ENCODE assay signal across 8 cellular contexts in genomic region chr10:108911814-108912541, GRCh38.
DNase-seq lines count a peak whose midpoint lies in the region; ATAC-seq and TF ChIP-seq lines count a peak whose summit lies in the region.

No MANE protein-coding gene starts in this region.

- no peak overlapping the region for H3K27ac Mint-ChIP-seq in naive thymus-derived CD8-positive, alpha-beta T cell

- H3K9me3 ChIP-seq in RWPE2 (ENCODE audit: severe bottlenecking) (no peaks in the 10 kb centered on the region), gastroesophageal sphincter (no peaks in the 10 kb centered on the region)

- POLR2A ChIA-PET in naive thymus-derived CD8-positive, alpha-beta T cell (lab: Charles Lee): no interaction called here

- H3K4me3 ChIP-seq in HFF-Myc (replicated peaks; ENCODE audit: low read depth, low read length): peak overlapping the region; percentile 45
- peak overlapping the region; percentile 18 for H3K4me3 ChIP-seq in RWPE2 (ENCODE audit: severe bottlenecking)
- H3K4me3 ChIP-seq in gastroesophageal sphincter: peak overlapping the region; percentile 22 to 47

- peaks cover 0 to 6% (median 2%) of the 10 kb centered on the region in 9 donors for H3K9me3 Mint-ChIP-seq in naive thymus-derived CD8-positive, alpha-beta T cell

- peaks cover 6 to 16% (median 8%) of the 10 kb centered on the region in 5 donors for H3K27me3 Mint-ChIP-seq in naive thymus-derived CD8-positive, alpha-beta T cell

- TF ChIP-seq CTCF in HFF-Myc (IDR thresholded peaks at IDR 0.05; ENCODE audit: low read depth, low read length, missing control alignments) (peak; percentile 64), RWPE2 (IDR thresholded peaks at IDR 0.05; ENCODE audit: poor library complexity, severe bottlenecking) (peak; percentile 67), gastroesophageal sphincter (IDR thresholded peaks at IDR 0.05) (peak in 2 of 4 experiments; percentile 29 to 62)

- DNase-seq in GM03348 (ENCODE audit: low spot score): peak; percentile 84
- DNase-seq in HFF-Myc (ENCODE audit: extremely low read depth, low read depth): peak; percentile 15
- peak; percentile 61 for DNase-seq in RWPE2 (ENCODE audit: low spot score)
- DNase-seq in occipital lobe (lab: John Stamatoyannopoulos, UW): peak; percentile 13
- DNase-seq in LoVo (ENCODE audit: low spot score): no peak
- DNase-seq in naive thymus-derived CD8-positive, alpha-beta T cell: no peak
- no peak for DNase-seq in activated T-cell treated with anti-CD3 and anti-CD28 coated beads, Interleukin-2, amount 50 U/mL, for 48 hours

- H3K27ac ChIP-seq in RWPE2 (ENCODE audit: poor library complexity, severe bottlenecking): no peak overlapping the region
- H3K27ac ChIP-seq in gastroesophageal sphincter: no peak overlapping the region

- TF ChIP-seq EP300 in gastroesophageal sphincter (IDR thresholded peaks at IDR 0.05): no peak

- H3K4me1 Mint-ChIP-seq in naive thymus-derived CD8-positive, alpha-beta T cell: no peaks in the 10 kb centered on the region

- ATAC-seq in RWPE2 (ENCODE audit: low read depth) (peak; percentile 93), gastroesophageal sphincter (peak; percentile 78)
- no peak for ATAC-seq in naive thymus-derived CD8-positive, alpha-beta T cell

- H3K4me1 ChIP-seq in RWPE2 (ENCODE audit: insufficient read depth, poor library complexity, severe bottlenecking): no peaks in the 10 kb centered on the region
- H3K4me1 ChIP-seq in gastroesophageal sphincter: peaks cover 0 to 14% (median 0%) of the 10 kb centered on the region in 3 donors

- WGBS in gastroesophageal sphincter (ENCODE audit: low coverage in 1 of 2), 2 donors: no CpG with 5 or more reads among the region's 47 CpGs

- H3K27me3 ChIP-seq in RWPE2 (ENCODE audit: insufficient read depth, poor library complexity, severe bottlenecking) (peaks cover 24% of the 10 kb centered on the region), gastroesophageal sphincter (peaks cover 30% of the 10 kb centered on the region)

- no peak for TF ChIP-seq POLR2A in gastroesophageal sphincter (IDR thresholded peaks at IDR 0.05)

- no peak overlapping the region for H3K4me3 Mint-ChIP-seq in naive thymus-derived CD8-positive, alpha-beta T cell

- H3K36me3 Mint-ChIP-seq in naive thymus-derived CD8-positive, alpha-beta T cell: peaks cover 0 to 4% (median 0%) of the 10 kb centered on the region in 3 donors

- H3K36me3 ChIP-seq in RWPE2 (ENCODE audit: low read depth): no peaks in the 10 kb centered on the region
- no peaks in the 10 kb centered on the region for H3K36me3 ChIP-seq in gastroesophageal sphincter

Comparison
In these comparisons a context has a peak if more than half of its experiments do, and no peak if none do; other contexts are left out.
1. DNase-seq: peak in GM03348 (single experiment), HFF-Myc (single experiment), RWPE2 (single experiment) and occipital lobe (single experiment); none in LoVo (single experiment), naive thymus-derived CD8-positive, alpha-beta T cell (0 of 10) and activated T-cell treated with anti-CD3 and anti-CD28 coated beads, Interleukin-2, amount 50 U/mL, for 48 hours (0 of 2).
2. ATAC-seq: peak in RWPE2 (single experiment) and gastroesophageal sphincter (single experiment); none in naive thymus-derived CD8-positive, alpha-beta T cell (0 of 2).
3. Peak in every context shown above with its lines, with median percentiles within 50 percentile points of each other: H3K4me3 ChIP-seq.